Comparison of ENCODE assay signal across 27 cellular contexts in genomic region chr2:101027852-101028251, GRCh38.
"Had no signal": no experiment of that assay in that cellular context is flagged by ENCODE, and none has a peak within 500 bp of the region (broad histone marks: within the 10 kb centered on the region; RNA-seq: fewer than 3 reads in every experiment).

No MANE protein-coding gene starts in this region.

- H3K4me1 ChIP-seq: esophagus squamous epithelium, gastrocnemius medialis, lower lobe of right lung had no signal

- H3K9me3 Mint-ChIP-seq: dendritic cell treated with granulocyte-macrophage colony-stimulating factor and Interleukin-4, amounts not matched to agents 40 ng/mL and 50 ng/mL, for 4 days; effector memory CD8-positive, alpha-beta T cell; mesothelial cell of epicardium had no signal

- H3K4me3 Mint-ChIP-seq: dendritic cell treated with granulocyte-macrophage colony-stimulating factor and Interleukin-4, amounts not matched to agents 40 ng/mL and 50 ng/mL, for 4 days; effector memory CD8-positive, alpha-beta T cell; endodermal cell; mesothelial cell of epicardium had no signal

- H3K4me1 Mint-ChIP-seq: mesothelial cell of epicardium had no signal

- DNase-seq: colonic mucosa; cortex of kidney; effector CD8-positive, alpha-beta T cell; effector memory CD8-positive, alpha-beta T cell; endodermal cell; erythroblast; esophagus squamous epithelium; foreskin fibroblast; foreskin melanocyte; gastrocnemius medialis; glutamatergic neuron; head of caudate nucleus; heart right ventricle; hippocampal formation; left cardiac atrium; left lung; left ventricle myocardium superior; lower lobe of right lung; mesenchymal stem cell; mucosa of descending colon had no signal

- ATAC-seq: effector memory CD8-positive, alpha-beta T cell; esophagus mucosa; gastrocnemius medialis; heart right ventricle; left cardiac atrium; left lung; left ventricle myocardium superior; lower lobe of right lung; mucosa of descending colon had no signal

- FAIRE-seq: endometrium, islet of Langerhans, keratinocyte had no signal

- H3K36me3 ChIP-seq: colonic mucosa had no signal

- H3K9me3 ChIP-seq: colonic mucosa, esophagus squamous epithelium, gastrocnemius medialis, heart right ventricle, left lung, lower lobe of right lung, mucosa of descending colon had no signal

- H3K27me3 ChIP-seq: colonic mucosa, esophagus squamous epithelium, gastrocnemius medialis, heart right ventricle, left lung had no signal

- H3K27me3 Mint-ChIP-seq: dendritic cell treated with granulocyte-macrophage colony-stimulating factor and Interleukin-4, amounts not matched to agents 40 ng/mL and 50 ng/mL, for 4 days had no signal

- H3K4me3 ChIP-seq: colonic mucosa, esophagus squamous epithelium, gastrocnemius medialis, heart right ventricle, left lung, lower lobe of right lung, mucosa of descending colon had no signal

- H3K27ac Mint-ChIP-seq: dendritic cell treated with granulocyte-macrophage colony-stimulating factor and Interleukin-4, amounts not matched to agents 40 ng/mL and 50 ng/mL, for 4 days; effector memory CD8-positive, alpha-beta T cell; mesothelial cell of epicardium had no signal

- H3K27ac ChIP-seq: colonic mucosa, epithelial cell of prostate, esophagus squamous epithelium, gastrocnemius medialis, heart right ventricle, left lung, lower lobe of right lung had no signal
